ENCODE assay signal across 1 cellular context in genomic region chr15:66766282-66767228, GRCh38.
TF ChIP-seq lines count a peak whose summit lies in the region.

No MANE protein-coding gene starts in this region.

TF ChIP-seq in K562, 482 proteins besides CTCF, POLR2A, EP300 and RAD21 (continued from another document):
- TF ChIP-seq MGA (IDR thresholded peaks at IDR 0.05), result no peak
- TF ChIP-seq ZNF644 (tag; IDR thresholded peaks at IDR 0.05; ENCODE audit: low read depth), result no peak
- TF ChIP-seq ZSCAN29 (IDR thresholded peaks at IDR 0.05), result no peak
- TF ChIP-seq TSC22D4 (tag; IDR thresholded peaks at IDR 0.05), result no peak
- no peak for TF ChIP-seq SLC30A9 (CRISPR knock-in tag; IDR thresholded peaks at IDR 0.05)
- TF ChIP-seq MBD2 (IDR thresholded peaks at IDR 0.05; ENCODE audit: borderline replicate concordance, low read depth), result no peak
- no peak for TF ChIP-seq DPF2 (IDR thresholded peaks at IDR 0.05)
- no peak for TF ChIP-seq ZNF347 (CRISPR knock-in tag; IDR thresholded peaks at IDR 0.05; ENCODE audit: low read depth)
- TF ChIP-seq BRD4 (IDR thresholded peaks at IDR 0.05), result no peak
- TF ChIP-seq TCFL5 (CRISPR knock-in tag; conservative IDR thresholded peaks at IDR 0.05), result no peak
- no peak for TF ChIP-seq CGGBP1 (CRISPR knock-in tag; IDR thresholded peaks at IDR 0.05)
- no peak for TF ChIP-seq POLR3A (IDR thresholded peaks at IDR 0.05; ENCODE audit: borderline replicate concordance, extremely low read depth, insufficient read depth, insufficient read length)
- no peak for TF ChIP-seq ZNF134 (CRISPR knock-in tag; conservative IDR thresholded peaks at IDR 0.05)
- TF ChIP-seq ZNF224 (CRISPR knock-in tag; IDR thresholded peaks at IDR 0.05), result no peak
